ENCODE assay signal across 10 cellular contexts in genomic region chr14:35879654-35880249, GRCh38. TPM values are rescaled to one million over a fixed set of nuclear protein-coding genes. Genes with fewer than 3 reads are reported as not detected.
DNase-seq lines count a peak whose midpoint lies in the region; ATAC-seq and TF ChIP-seq lines count a peak whose summit lies in the region.
"Had no signal": no experiment of that assay in that cellular context is flagged by ENCODE, and none has a peak within 500 bp of the region (broad histone marks: within the 10 kb centered on the region; RNA-seq: fewer than 3 reads in every experiment).

No MANE protein-coding gene starts in this region.

- peak; percentile 53 for DNase-seq in DMS53 (lab: John Stamatoyannopoulos, UW)
- no peak for DNase-seq in DMS53 treated with DMSO at 0.1 percent for 48 hours (lab: John Stamatoyannopoulos, UW; ENCODE audit: unreplicated experiment)
- DNase-seq in adipocyte (ENCODE audit: low read depth), result peak; percentile 62
- no peak for DNase-seq in mucosa of descending colon

- H3K4me1 ChIP-seq in adipocyte (ENCODE audit: control insufficient read depth, insufficient read depth, low read length) (peaks cover 28% of the 10 kb centered on the region), mucosa of descending colon (ENCODE audit: low read depth) (peaks cover 17% of the 10 kb centered on the region)

- H3K4me1 Mint-ChIP-seq in nephron, result peaks cover 15% of the 10 kb centered on the region
- H3K4me1 Mint-ChIP-seq: CD8-positive, alpha-beta memory T cell had no signal

- no peak overlapping the region for H3K4me3 Mint-ChIP-seq in nephron
- H3K4me3 Mint-ChIP-seq: CD8-positive, alpha-beta memory T cell had no signal

- no peak for ATAC-seq in mucosa of descending colon
- ATAC-seq in HG03095 (IDR thresholded peaks at IDR 0.05; ENCODE audit: unreplicated experiment), result no peak
- ATAC-seq in GM21360 (IDR thresholded peaks at IDR 0.05; ENCODE audit: unreplicated experiment), result no peak

- TF ChIP-seq CTCF in nephron (IDR thresholded peaks at IDR 0.05; ENCODE audit: unreplicated experiment in 3 of 3), result peak; percentile 46 to 67 (median 51)
- no peak for TF ChIP-seq CTCF in mucosa of descending colon (IDR thresholded peaks at IDR 0.05)

- peaks cover 22% of the 10 kb centered on the region for H3K36me3 Mint-ChIP-seq in nephron (ENCODE audit: low read depth)
- H3K36me3 Mint-ChIP-seq: CD8-positive, alpha-beta memory T cell had no signal

- no peaks in the 10 kb centered on the region for H3K27me3 Mint-ChIP-seq in nephron (ENCODE audit: low read depth)

- no peak overlapping the region for H3K27ac Mint-ChIP-seq in nephron

- H3K9me3 ChIP-seq in adipocyte (ENCODE audit: control insufficient read depth, low read length), result no peaks in the 10 kb centered on the region
- H3K9me3 ChIP-seq in mucosa of descending colon, result no peaks in the 10 kb centered on the region
- H3K9me3 ChIP-seq: neutrophil had no signal

- peak overlapping the region; percentile 3 for H3K9ac ChIP-seq in adipocyte (ENCODE audit: low read length)

- H3K36me3 ChIP-seq in adipocyte (ENCODE audit: control insufficient read depth, insufficient read depth, low read length, severe bottlenecking), result no peaks in the 10 kb centered on the region
- H3K36me3 ChIP-seq in mucosa of descending colon (ENCODE audit: low read depth), result no peaks in the 10 kb centered on the region
- H3K36me3 ChIP-seq: neutrophil had no signal

- H3K9me3 Mint-ChIP-seq in nephron, result no peaks in the 10 kb centered on the region
- H3K9me3 Mint-ChIP-seq: CD8-positive, alpha-beta memory T cell had no signal

- TF ChIP-seq RAD21 in Ishikawa (IDR thresholded peaks at IDR 0.05; ENCODE audit: low read depth), result peak; percentile 59

- intact Hi-C loops in mucosa of descending colon (cut with DNase I, micrococcal nuclease), result no loop called here

- H3K4me3 ChIP-seq in adipocyte (ENCODE audit: low read length) (no peak overlapping the region), mucosa of descending colon (no peak overlapping the region)

- TF ChIP-seq EP300 in Ishikawa (IDR thresholded peaks at IDR 0.05; ENCODE audit: borderline replicate concordance), result no peak

- no peaks in the 10 kb centered on the region for H3K27me3 ChIP-seq in adipocyte (replicated peaks; ENCODE audit: control insufficient read depth, insufficient read depth, low read length)
- H3K27me3 ChIP-seq: neutrophil had no signal

TF ChIP-seq in Ishikawa, 13 proteins besides CTCF, POLR2A, EP300 and RAD21:
- TF ChIP-seq TEAD4 (IDR thresholded peaks at IDR 0.05), result no peak
- TF ChIP-seq TCF12 (IDR thresholded peaks at IDR 0.05; ENCODE audit: low read depth), result no peak
- TF ChIP-seq MAX (IDR thresholded peaks at IDR 0.05), result no peak
- TF ChIP-seq REST (IDR thresholded peaks at IDR 0.05; ENCODE audit: low read depth), result no peak
- no peak for TF ChIP-seq CEBPB (IDR thresholded peaks at IDR 0.05)
- TF ChIP-seq EGR1 (IDR thresholded peaks at IDR 0.05), result no peak
- no peak for TF ChIP-seq YY1 (IDR thresholded peaks at IDR 0.05; ENCODE audit: low read depth)
- TF ChIP-seq, protein P1, sequence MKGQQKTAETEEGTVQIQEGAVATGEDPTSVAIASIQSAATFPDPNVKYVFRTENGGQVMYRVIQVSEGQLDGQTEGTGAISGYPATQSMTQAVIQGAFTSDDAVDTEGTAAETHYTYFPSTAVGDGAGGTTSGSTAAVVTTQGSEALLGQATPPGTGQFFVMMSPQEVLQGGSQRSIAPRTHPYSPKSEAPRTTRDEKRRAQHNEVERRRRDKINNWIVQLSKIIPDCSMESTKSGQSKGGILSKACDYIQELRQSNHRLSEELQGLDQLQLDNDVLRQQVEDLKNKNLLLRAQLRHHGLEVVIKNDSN (IDR thresholded peaks at IDR 0.05), result no peak
- TF ChIP-seq TAF1 (IDR thresholded peaks at IDR 0.05; ENCODE audit: low read depth), result no peak

RNA-seq across cellular contexts. Expression of gene BRMS1L, which starts 53.6 kb away (rescaled TPM):
- 1 to 10 TPM; 3.0 to 9.4 (median 3.3) TPM for total RNA-seq in mucosa of descending colon

Comparison
In these comparisons a context has a peak if more than half of its experiments do, and no peak if none do; other contexts are left out.
1. DNase-seq: peak in DMS53 (single experiment) and adipocyte (single experiment); none in DMS53 treated with DMSO at 0.1 percent for 48 hours (single experiment) and mucosa of descending colon (0 of 3).